In the genomic region with DNA sequence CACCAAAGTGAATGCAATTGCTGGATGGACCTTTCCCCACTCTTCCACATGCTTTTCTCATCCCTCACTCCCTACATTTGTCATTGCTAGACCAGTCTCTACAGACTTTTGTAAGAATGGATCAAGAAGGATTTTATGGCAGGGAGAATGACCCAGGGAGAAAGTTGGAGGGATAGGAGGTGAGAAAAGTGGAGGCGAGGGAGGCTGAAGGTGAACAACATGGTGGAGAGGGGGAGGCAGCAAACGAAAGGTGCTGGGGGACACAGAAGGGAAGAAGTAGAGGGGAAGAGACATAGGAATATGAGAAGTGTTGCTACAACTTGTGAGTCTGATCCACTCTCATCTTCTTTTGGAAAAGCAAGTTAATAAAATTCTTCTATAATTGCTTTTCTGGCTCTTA, we compare ENCODE assay signal across 16 cellular contexts. TPM values are rescaled to one million over a fixed set of nuclear protein-coding genes. Genes with fewer than 3 reads are reported as not detected.
DNase-seq lines count a peak whose midpoint lies in the region; ATAC-seq and TF ChIP-seq lines count a peak whose summit lies in the region.
"Had no signal": no experiment of that assay in that cellular context is flagged by ENCODE, and none has a peak within 500 bp of the region (broad histone marks: within the 10 kb centered on the region; RNA-seq: fewer than 3 reads in every experiment).

No MANE protein-coding gene starts in this region.

- peak overlapping the region; percentile 89 for H3K27ac Mint-ChIP-seq in WTC11
- H3K27ac Mint-ChIP-seq: CD4-positive, alpha-beta memory T cell had no signal

- no peaks in the 10 kb centered on the region; the same call in 1 of the 2 replicates for H3K9me3 Mint-ChIP-seq in WTC11
- H3K9me3 Mint-ChIP-seq: CD4-positive, alpha-beta memory T cell; H9 had no signal

- DNase-seq in GM23248 (no peak), WTC11 (ENCODE audit: low spot score) (no peak), tibial artery (no peak), caudate nucleus (lab: John Stamatoyannopoulos, UW) (no peak), NCI-H1436 treated with DMSO at 0.1 percent for 48 hours (lab: John Stamatoyannopoulos, UW) (no peak), NCI-H82 treated with DMSO at 0.1 percent for 48 hours (lab: John Stamatoyannopoulos, UW; ENCODE audit: unreplicated experiment) (no peak)
- DNase-seq: 8988T; CD4-positive, alpha-beta memory T cell; DMS79 treated with DMSO at 0.1 percent for 48 hours; GF-D8; H9 had no signal

- TF ChIP-seq CTCF in WTC11 (IDR thresholded peaks at IDR 0.05) (no peak), liver (IDR thresholded peaks at IDR 0.05; ENCODE audit: low read depth, low read length, missing input control) (no peak), tibial artery (IDR thresholded peaks at IDR 0.05) (no peak)

- peak overlapping the region; percentile 99 for H3K4me3 Mint-ChIP-seq in WTC11
- H3K4me3 Mint-ChIP-seq: CD14-positive monocyte; CD4-positive, alpha-beta memory T cell had no signal

- 84 to 94% methylated on average over 2 of the region's 2 CpGs for WGBS in GM23248 (ENCODE audit: low coverage in 1 of 2, low lambda C conversion rate in 2 of 2, missing lambda C conversion rate in 2 of 2), 2 experiments
- 91% methylated on average over 2 of the region's 2 CpGs for WGBS in liver

- H3K4me2 ChIP-seq in GM23248 (ENCODE audit: unreplicated experiment) = no peak overlapping the region
- H3K4me2 ChIP-seq: BLaER1 had no signal

- ATAC-seq in WTC11 = no peak

- H3K9me2 ChIP-seq in GM23248 (ENCODE audit: insufficient read depth) = no peaks in the 10 kb centered on the region

- H3K4me1 ChIP-seq in GM23248 (ENCODE audit: insufficient read depth) (peaks cover 26% of the 10 kb centered on the region), liver (ENCODE audit: control insufficient read depth in 4 of 4, insufficient read depth in 4 of 4, low read length in 3 of 4) (peaks cover 1 to 16% (median 6%) of the 10 kb centered on the region in 4 donors), tibial artery (peaks cover 0 to 23% (median 16%) of the 10 kb centered on the region in 4 donors)
- H3K4me1 ChIP-seq: BLaER1 had no signal

- peaks cover 14% of the 10 kb centered on the region for H3F3A ChIP-seq in GM23248 (ENCODE audit: insufficient read depth)

- 0 out of 2 replicates have a peak overlapping the region, but pooled peaks have one; percentile 78 for H2AFZ ChIP-seq in GM23248

- TF ChIP-seq RAD21 in liver (IDR thresholded peaks at IDR 0.05) = no peak

- no peaks in the 10 kb centered on the region for H4K20me1 ChIP-seq in GM23248 (ENCODE audit: insufficient read depth)
- H4K20me1 ChIP-seq: BLaER1 had no signal

- H3K79me2 ChIP-seq in GM23248 (ENCODE audit: insufficient read depth) = no peaks in the 10 kb centered on the region

- POLR2A ChIA-PET in WTC11 (lab: Charles Lee) = no interaction called here

- in situ Hi-C loops in GM23248 (cut with MboI) = no loop called here

- H3K4me1 Mint-ChIP-seq in WTC11 = peaks cover 66% of the 10 kb centered on the region

- peaks cover 72% of the 10 kb centered on the region for H3K36me3 Mint-ChIP-seq in WTC11
- H3K36me3 Mint-ChIP-seq: CD14-positive monocyte; CD4-positive, alpha-beta memory T cell had no signal

- CTCF ChIA-PET in WTC11 (lab: Charles Lee) = interaction anchor here (0.5 to 2.1 kb wide), 2 partner anchors 8 to 19 kb away, joined by 4 to 19 read pairs; no protein-coding TSS in a partner anchor

- H3K4me3 ChIP-seq in GM23248 = no peak overlapping the region
- H3K4me3 ChIP-seq in liver (ENCODE audit: low read depth in 1 of 3, low read length in 3 of 3) = peak overlapping the region; percentile 40 to 69 (median 49)
- H3K4me3 ChIP-seq in tibial artery = no peak overlapping the region
- H3K4me3 ChIP-seq: BLaER1 had no signal

- intact Hi-C loops in tibial artery (cut with DNase I; ENCODE audit: low total_unique reads) = no loop called here

- no peaks in the 10 kb centered on the region; the same call in none of the 2 replicates for H3K27me3 Mint-ChIP-seq in WTC11 (ENCODE audit: low read depth)

- H3K27ac ChIP-seq in GM23248 (no peak overlapping the region), liver (ENCODE audit: low read depth in 1 of 2, low read length in 2 of 2) (no peak overlapping the region), tibial artery (peak overlapping the region; percentile 39 to 65), caudate nucleus (ENCODE audit: low read depth, low read length) (no peak overlapping the region)
- H3K27ac ChIP-seq: BLaER1 had no signal

- H3K9ac ChIP-seq in GM23248 (no peak overlapping the region), liver (ENCODE audit: low read depth in 1 of 2, low read length in 2 of 2) (no peak overlapping the region)
- H3K9ac ChIP-seq: BLaER1 had no signal

- H3K36me3 ChIP-seq in GM23248 (ENCODE audit: low read depth) (no peaks in the 10 kb centered on the region), liver (ENCODE audit: control insufficient read depth in 4 of 4, insufficient read depth in 3 of 4, low read depth in 1 of 4, low read length in 3 of 4) (no peaks in the 10 kb centered on the region), tibial artery (no peaks in the 10 kb centered on the region)
- H3K36me3 ChIP-seq: BLaER1 had no signal

- no peaks in the 10 kb centered on the region for H3K27me3 ChIP-seq in GM23248 (replicated peaks; ENCODE audit: insufficient read depth)
- no peaks in the 10 kb centered on the region for H3K27me3 ChIP-seq in liver (ENCODE audit: control insufficient read depth in 4 of 4, insufficient read depth in 4 of 4, low read length in 3 of 4)
- H3K27me3 ChIP-seq in tibial artery = no peaks in the 10 kb centered on the region
- H3K27me3 ChIP-seq: BLaER1 had no signal

- H3K9me3 ChIP-seq in GM23248 (ENCODE audit: low read depth) (no peaks in the 10 kb centered on the region), liver (ENCODE audit: control insufficient read depth in 4 of 4, low read length in 3 of 4) (no peaks in the 10 kb centered on the region), tibial artery (no peaks in the 10 kb centered on the region)
- H3K9me3 ChIP-seq: BLaER1 had no signal

TF ChIP-seq in WTC11, 78 proteins besides CTCF, POLR2A, EP300 and RAD21 (continues in another document):
- no peak for TF ChIP-seq PREB (CRISPR knock-in tag; IDR thresholded peaks at IDR 0.05; ENCODE audit: borderline replicate concordance)
- no peak for TF ChIP-seq MYBL2 (CRISPR knock-in tag; IDR thresholded peaks at IDR 0.05)
- TF ChIP-seq E2F4 (CRISPR knock-in tag; IDR thresholded peaks at IDR 0.05; ENCODE audit: borderline replicate concordance, low read depth) = no peak
- TF ChIP-seq OVOL2 (CRISPR knock-in tag; IDR thresholded peaks at IDR 0.05; ENCODE audit: borderline replicate concordance) = no peak
- TF ChIP-seq FOXK1 (CRISPR knock-in tag; IDR thresholded peaks at IDR 0.05) = no peak
- TF ChIP-seq ZNF121 (CRISPR knock-in tag; IDR thresholded peaks at IDR 0.05) = no peak

TF ChIP-seq in liver, 16 proteins besides CTCF, POLR2A, EP300 and RAD21:
- TF ChIP-seq ZBTB33 (IDR thresholded peaks at IDR 0.05) (no peak), TAF1 (conservative IDR thresholded peaks at IDR 0.05) (no peak), RXRA (IDR thresholded peaks at IDR 0.05) (no peak), HNF4G (IDR thresholded peaks at IDR 0.05) (no peak), HNF4A (conservative IDR thresholded peaks at IDR 0.05) (no peak), FOXA1 (IDR thresholded peaks at IDR 0.05) (no peak), MAX (IDR thresholded peaks at IDR 0.05) (no peak), YY1 (IDR thresholded peaks at IDR 0.05) (no peak), FOXA2 (IDR thresholded peaks at IDR 0.05) (no peak)
- TF ChIP-seq, protein P1, sequence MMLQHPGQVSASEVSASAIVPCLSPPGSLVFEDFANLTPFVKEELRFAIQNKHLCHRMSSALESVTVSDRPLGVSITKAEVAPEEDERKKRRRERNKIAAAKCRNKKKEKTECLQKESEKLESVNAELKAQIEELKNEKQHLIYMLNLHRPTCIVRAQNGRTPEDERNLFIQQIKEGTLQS (IDR thresholded peaks at IDR 0.05) = no peak

RNA-seq across cellular contexts. Expression of gene RTP1, which starts 24.4 kb away (rescaled TPM):
- not detected in 2 replicates for total RNA-seq in GM23248 (2014; rRNA removed; shearing (Covaris generic))
- polyA plus RNA-seq in GM23248 (2016; fragmentation: Nextera tagmentation; extraction: Ambion mirVana) (not detected in 2 replicates), liver (not detected)
- total RNA-seq in WTC11 (2021) (5.1 to 5.9 TPM (median 5.6 TPM) in 3 replicates), liver (not detected)
- total RNA-seq: A673; CD4-positive, alpha-beta memory T cell had no signal
- polyA plus RNA-seq: AG04450; CD14-positive monocyte; CD4-positive, alpha-beta memory T cell had no signal

RNA-seq across cellular contexts. Expression of gene RPL39L, which starts 33.6 kb away (rescaled TPM):
- 10.5 and 12.8 TPM in 2 replicates for total RNA-seq in GM23248 (2014; rRNA removed; shearing (Covaris generic))
- polyA plus RNA-seq in GM23248 (2016; fragmentation: Nextera tagmentation; extraction: Ambion mirVana) = 21.8 and 22.0 TPM in 2 replicates
- 78.3 to 79.5 TPM (median 79.0 TPM) in 3 replicates for total RNA-seq in WTC11 (2021)
- total RNA-seq in liver = 1 to 10 TPM; 1.1 to 6.6 TPM
- 1 to 10 TPM; 4.2 TPM for polyA plus RNA-seq in liver

Comparison
In these comparisons a context has a peak if more than half of its experiments do, and no peak if none do; other contexts are left out.
1. H3K27ac ChIP-seq: peak in tibial artery (2 of 2); none in GM23248 (single experiment), liver (0 of 2) and caudate nucleus (single experiment).
2. H3K4me3 ChIP-seq: peak in liver (3 of 3); none in GM23248 (single experiment) and tibial artery (0 of 2).